ENCODE assay signal across 8 cellular contexts in genomic region chrX:72572248-72573157, GRCh38. TPM values are rescaled to one million over a fixed set of nuclear protein-coding genes. Genes with fewer than 3 reads are reported as not detected.
DNase-seq lines count a peak whose midpoint lies in the region; FAIRE-seq and TF ChIP-seq lines count a peak whose summit lies in the region.

Gene HDAC8 (minus strand): TSS chrX:72572843. CDS start chrX:72572761, 82 bp downstream.

- H3K27ac ChIP-seq in RWPE1 (peak within 1 kb of the TSS; percentile 68), neural progenitor cell (no peak within 1 kb of the TSS)

- CTCF ChIA-PET in RWPE1 (lab: Yijun Ruan, JAX): interaction anchor here (0.7 kb wide), 1 partner anchor 35 kb away, joined by 8 read pairs; no protein-coding TSS in a partner anchor
- CTCF ChIA-PET in activated naive CD4-positive, alpha-beta T cell treated with anti-CD3 and anti-CD28 coated beads, Interleukin-2, amount 10 ng/mL, durations not matched to agents 7 days and 5 days (lab: Charles Lee): interaction anchor here (1.2 to 1.4 kb wide), 2 partner anchors 275 to 296 kb away, joined by 3 to 4 read pairs; partner anchors contain the start of gene RPS4X

- peak; percentile 48 for DNase-seq in GM04504 (ENCODE audit: low read depth)
- peak; percentile 73 for DNase-seq in HCEC 1CT
- peak; percentile 60 for DNase-seq in RWPE1 (ENCODE audit: low spot score)
- peak; percentile 65 for DNase-seq in activated naive CD4-positive, alpha-beta T cell treated with anti-CD3 and anti-CD28 coated beads, Interleukin-2, amount 10 ng/mL, durations not matched to agents 7 days and 5 days
- peak; percentile 29 to 43 for DNase-seq in frontal cortex (ENCODE audit: low spot score in 2 of 2)
- DNase-seq in neural progenitor cell (ENCODE audit: low spot score): peak; percentile 78
- no peak for DNase-seq in type B pancreatic cell (ENCODE audit: extremely low spot score, unreplicated experiment)

- FAIRE-seq in frontal cortex (lab: Jason Lieb, UNC): no peak

- peaks cover 5% of the 10 kb centered on the region for H3K4me1 ChIP-seq in Loucy (ENCODE audit: insufficient read depth, low read length, poor library complexity, severe bottlenecking)
- H3K4me1 ChIP-seq in neural progenitor cell: no peaks in the 10 kb centered on the region

- peak within 1 kb of the TSS; percentile 92 for H3K4me3 Mint-ChIP-seq in activated naive CD4-positive, alpha-beta T cell treated with anti-CD3 and anti-CD28 coated beads, Interleukin-2, amount 10 ng/mL, durations not matched to agents 7 days and 5 days
- H3K4me3 Mint-ChIP-seq in neural progenitor cell (peak within 1 kb of the TSS; percentile 94), type B pancreatic cell (peak within 1 kb of the TSS; percentile 93)

- H3K27me3 ChIP-seq in Loucy (ENCODE audit: insufficient read depth, low read length, poor library complexity, severe bottlenecking) (no peaks in the 10 kb centered on the region), neural progenitor cell (no peaks in the 10 kb centered on the region)

- H2AFZ ChIP-seq in Loucy (ENCODE audit: low read length) (peak within 1 kb of the TSS; percentile 99), neural progenitor cell (replicated peaks) (peak within 1 kb of the TSS; percentile 99)

- peak within 1 kb of the TSS; percentile 86 for H3K27ac Mint-ChIP-seq in activated naive CD4-positive, alpha-beta T cell treated with anti-CD3 and anti-CD28 coated beads, Interleukin-2, amount 10 ng/mL, durations not matched to agents 7 days and 5 days
- H3K27ac Mint-ChIP-seq in neural progenitor cell: peak within 1 kb of the TSS; percentile 96
- H3K27ac Mint-ChIP-seq in type B pancreatic cell: peak within 1 kb of the TSS; percentile 83

- H3F3A ChIP-seq in Loucy (ENCODE audit: low read depth) (no peaks in the 10 kb centered on the region), neural progenitor cell (ENCODE audit: low read depth) (no peaks in the 10 kb centered on the region)

- no peaks in the 10 kb centered on the region for H3K9me3 Mint-ChIP-seq in activated naive CD4-positive, alpha-beta T cell treated with anti-CD3 and anti-CD28 coated beads, Interleukin-2, amount 10 ng/mL, durations not matched to agents 7 days and 5 days
- H3K9me3 Mint-ChIP-seq in neural progenitor cell: no peaks in the 10 kb centered on the region
- no peaks in the 10 kb centered on the region for H3K9me3 Mint-ChIP-seq in type B pancreatic cell

- no peaks in the 10 kb centered on the region for H3K9me2 ChIP-seq in Loucy (replicated peaks; ENCODE audit: low read depth, low read length)

- H3K9me3 ChIP-seq in Loucy (ENCODE audit: insufficient read depth, low read depth, low read length) (no peaks in the 10 kb centered on the region), neural progenitor cell (ENCODE audit: low read depth) (no peaks in the 10 kb centered on the region)

- peaks cover 8% of the 10 kb centered on the region for H3K36me3 Mint-ChIP-seq in activated naive CD4-positive, alpha-beta T cell treated with anti-CD3 and anti-CD28 coated beads, Interleukin-2, amount 10 ng/mL, durations not matched to agents 7 days and 5 days
- H3K36me3 Mint-ChIP-seq in neural progenitor cell (peaks cover 2% of the 10 kb centered on the region), type B pancreatic cell (no peaks in the 10 kb centered on the region)

- POLR2A ChIA-PET in RWPE1 (lab: Yijun Ruan, JAX; ENCODE audit: low non-redundant PET): no interaction called here

- H3K4me3 ChIP-seq in Loucy (ENCODE audit: low read length, poor library complexity, severe bottlenecking) (peak within 1 kb of the TSS; percentile 94), neural progenitor cell (peak within 1 kb of the TSS; percentile 86)

- H3K36me3 ChIP-seq in Loucy (ENCODE audit: insufficient read depth, low read length) (peaks cover 8% of the 10 kb centered on the region; the same call in 1 of the 2 replicates), neural progenitor cell (no peaks in the 10 kb centered on the region)

- H3K79me2 ChIP-seq in Loucy (ENCODE audit: insufficient read depth, low read length): peaks cover 17% of the 10 kb centered on the region
- peaks cover 8% of the 10 kb centered on the region for H3K79me2 ChIP-seq in neural progenitor cell (ENCODE audit: low read depth)

- peaks cover 11% of the 10 kb centered on the region for H3K4me1 Mint-ChIP-seq in activated naive CD4-positive, alpha-beta T cell treated with anti-CD3 and anti-CD28 coated beads, Interleukin-2, amount 10 ng/mL, durations not matched to agents 7 days and 5 days
- H3K4me1 Mint-ChIP-seq in neural progenitor cell (peaks cover 2% of the 10 kb centered on the region), type B pancreatic cell (ENCODE audit: unreplicated experiment) (no peaks in the 10 kb centered on the region)

- TF ChIP-seq CTCF in Loucy (conservative IDR thresholded peaks at IDR 0.05; ENCODE audit: low read length): no peak
- no peak for TF ChIP-seq CTCF in RWPE1 (conservative IDR thresholded peaks at IDR 0.05; ENCODE audit: low read depth)
- no peak for TF ChIP-seq CTCF in neural progenitor cell (IDR thresholded peaks at IDR 0.05)
- no peak for TF ChIP-seq CTCF in type B pancreatic cell (conservative IDR thresholded peaks at IDR 0.05)

- H3K4me2 ChIP-seq in Loucy (ENCODE audit: low read depth, low read length, poor library complexity, severe bottlenecking) (peak within 1 kb of the TSS; percentile 70), neural progenitor cell (peak within 1 kb of the TSS; percentile 72)

- no peaks in the 10 kb centered on the region for H4K20me1 ChIP-seq in Loucy (ENCODE audit: insufficient read depth, low read length, poor library complexity, severe bottlenecking)
- H4K20me1 ChIP-seq in neural progenitor cell (ENCODE audit: low read depth): no peaks in the 10 kb centered on the region

- peak within 1 kb of the TSS; percentile 75 for H3K9ac ChIP-seq in Loucy (ENCODE audit: low read depth, low read length, poor library complexity, severe bottlenecking)
- H3K9ac ChIP-seq in neural progenitor cell: peak within 1 kb of the TSS; percentile 86

- H3K27me3 Mint-ChIP-seq in activated naive CD4-positive, alpha-beta T cell treated with anti-CD3 and anti-CD28 coated beads, Interleukin-2, amount 10 ng/mL, durations not matched to agents 7 days and 5 days: peaks cover 10% of the 10 kb centered on the region
- H3K27me3 Mint-ChIP-seq in neural progenitor cell (ENCODE audit: insufficient read depth, low read depth) (no peaks in the 10 kb centered on the region), type B pancreatic cell (no peaks in the 10 kb centered on the region)

RNA-seq across cellular contexts. Expression of gene HDAC8, which starts in this region (rescaled TPM):
- 31.0 TPM for total RNA-seq in frontal cortex
- total RNA-seq in neural progenitor cell (ENCODE audit: low replicate concordance): 28.4 and 37.8 TPM in 2 replicates
- 30.3 and 32.4 TPM in 2 replicates for total RNA-seq in type B pancreatic cell (ENCODE audit: low replicate concordance)
